ENCODE assay signal across 23 cellular contexts in the genomic region with DNA sequence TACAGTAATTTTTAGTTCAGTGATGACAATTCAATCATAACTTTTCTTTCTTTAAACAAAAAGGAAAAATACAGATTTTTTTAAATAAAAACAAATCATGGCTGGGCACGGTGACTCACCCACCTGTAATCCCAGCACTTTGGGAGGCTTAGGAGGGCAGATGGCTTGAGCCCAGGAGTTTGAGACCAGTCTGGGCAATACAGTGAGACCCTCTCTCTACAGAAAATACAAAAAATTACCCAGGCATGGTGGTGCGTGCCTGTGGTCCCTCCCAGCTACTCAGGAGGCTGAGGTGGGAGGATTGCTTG. TPM values are rescaled to one million over a fixed set of nuclear protein-coding genes. Genes with fewer than 3 reads are reported as not detected.
DNase-seq lines count a peak whose midpoint lies in the region; ATAC-seq, FAIRE-seq and TF ChIP-seq lines count a peak whose summit lies in the region.
"Had no signal": no experiment of that assay in that cellular context is flagged by ENCODE, and none has a peak within 500 bp of the region (broad histone marks: within the 10 kb centered on the region; RNA-seq: fewer than 3 reads in every experiment).

No MANE protein-coding gene starts in this region.

- H4K20me1 ChIP-seq in HCT116 (ENCODE audit: insufficient read depth) (no peaks in the 10 kb centered on the region), endothelial cell of umbilical vein (replicated peaks; ENCODE audit: control insufficient read depth, extremely low read depth, insufficient read depth, low read length) (no peaks in the 10 kb centered on the region)
- H4K20me1 ChIP-seq: BLaER1 had no signal

- no peak overlapping the region for H3K4me3 ChIP-seq in HCT116 (replicated peaks in 1 of 2; ENCODE audit: low read depth in 1 of 2, low read length in 2 of 2)
- H3K4me3 ChIP-seq in endothelial cell of umbilical vein (replicated peaks in 1 of 3; ENCODE audit: insufficient read depth in 1 of 3, low read depth in 1 of 3, low read length in 3 of 3): no peak overlapping the region
- no peak overlapping the region for H3K4me3 ChIP-seq in skeletal muscle satellite cell (ENCODE audit: low read length)
- H3K4me3 ChIP-seq: BLaER1, MG63, SJCRH30 had no signal

- CTCF ChIA-PET in HCT116 (lab: Charles Lee): interaction anchor here (1.9 kb wide), 1 partner anchor 10 kb away, joined by 4 read pairs; no protein-coding TSS in a partner anchor
- CTCF ChIA-PET in RWPE1 (lab: Yijun Ruan, JAX): no interaction called here
- CTCF ChIA-PET in endothelial cell of umbilical vein (lab: Charles Lee): interaction anchor here (1.2 to 2.9 kb wide), 3 partner anchors 26 to 92 kb away, joined by 3 to 9 read pairs (median 5); partner anchors contain the start of gene ATG7

- RAD21 ChIA-PET in HCT116 (lab: Charles Lee; ENCODE audit: low non-redundant PET in 1 of 2, low total read pairs in 2 of 2, uncharacterized antibody in 2 of 2, unreplicated experiment in 2 of 2): no interaction called here

- intact Hi-C loops in HCT116 (cut with micrococcal nuclease) (no loop called here), endothelial cell of umbilical vein (cut with micrococcal nuclease) (loop anchor here (2.0 kb wide), 1 partner anchor 26 kb away; the partner anchor contains the start of gene ATG7)

- TF ChIP-seq RAD21 in HCT116 (IDR thresholded peaks at IDR 0.05; ENCODE audit: low read depth): no peak

- POLR2A ChIA-PET in HCT116 (lab: Charles Lee) (no interaction called here), RWPE1 (lab: Yijun Ruan, JAX; ENCODE audit: low non-redundant PET) (no interaction called here), endothelial cell of umbilical vein (lab: Charles Lee) (no interaction called here)

- H3K79me2 ChIP-seq in HCT116 (ENCODE audit: insufficient read depth, low read length) (no peaks in the 10 kb centered on the region), endothelial cell of umbilical vein (ENCODE audit: control insufficient read depth, insufficient read depth, low read length) (peaks cover 16% of the 10 kb centered on the region)

- H3K27me3 ChIP-seq in HCT116 (ENCODE audit: insufficient read depth, low read length): no peaks in the 10 kb centered on the region
- no peaks in the 10 kb centered on the region for H3K27me3 ChIP-seq in endothelial cell of umbilical vein (ENCODE audit: control insufficient read depth in 2 of 2, insufficient read depth in 2 of 2, low read length in 2 of 2)
- no peaks in the 10 kb centered on the region for H3K27me3 ChIP-seq in skeletal muscle satellite cell (ENCODE audit: control insufficient read depth, insufficient read depth, low read length)
- H3K27me3 ChIP-seq: BLaER1, MG63, SJCRH30 had no signal

- TF ChIP-seq POLR2A in HCT116 (IDR thresholded peaks at IDR 0.05; ENCODE audit: borderline replicate concordance, extremely low read depth, insufficient read depth, insufficient read length) (no peak), endothelial cell of umbilical vein (IDR thresholded peaks at IDR 0.05; ENCODE audit: low read depth, low read length) (no peak)

- H3K9me3 ChIP-seq in HCT116 (ENCODE audit: control insufficient read depth in 1 of 2, insufficient read depth in 1 of 2, low read depth in 1 of 2, low read length in 2 of 2) (no peaks in the 10 kb centered on the region), endothelial cell of umbilical vein (replicated peaks; ENCODE audit: control insufficient read depth, insufficient read depth, low read length) (no peaks in the 10 kb centered on the region), skeletal muscle satellite cell (replicated peaks; ENCODE audit: low read length) (no peaks in the 10 kb centered on the region)
- H3K9me3 ChIP-seq: BLaER1, MG63, SJCRH30 had no signal

- H3K4me1 ChIP-seq in HCT116 (ENCODE audit: control insufficient read depth in 1 of 2, insufficient read depth in 2 of 2, low read length in 2 of 2) (peaks cover 0 to 26% of the 10 kb centered on the region in 2 experiments; a peak in 2 of 4 replicates), endothelial cell of umbilical vein (ENCODE audit: control insufficient read depth, extremely low read depth, insufficient read depth, low read length) (peaks cover 6% of the 10 kb centered on the region), skeletal muscle satellite cell (ENCODE audit: control insufficient read depth, insufficient read depth, low read length) (peaks cover 7% of the 10 kb centered on the region)
- H3K4me1 ChIP-seq: BLaER1, SJCRH30 had no signal

- no peak for TF ChIP-seq CTCF in HCT116 (IDR thresholded peaks at IDR 0.05 in 2 of 3, conservative IDR thresholded peaks at IDR 0.05 in 1 of 3; ENCODE audit: borderline replicate concordance in 1 of 3, insufficient read depth in 1 of 3, low read depth in 2 of 3, low read length in 2 of 3)
- TF ChIP-seq CTCF in RWPE1 (conservative IDR thresholded peaks at IDR 0.05; ENCODE audit: low read depth): no peak
- no peak for TF ChIP-seq CTCF in endothelial cell of umbilical vein (IDR thresholded peaks at IDR 0.05; ENCODE audit: extremely low read depth in 1 of 2, insufficient read depth in 1 of 2, low read depth in 1 of 2, low read length in 2 of 2)

- BruUV-seq in HCT116 (replicated peaks; lab: Mats Ljungman, UMichigan) (no TSS peak), endothelial cell of umbilical vein (replicated peaks; lab: Mats Ljungman, UMichigan) (no TSS peak)

- H3K9me1 ChIP-seq in endothelial cell of umbilical vein (replicated peaks; ENCODE audit: control insufficient read depth, extremely low read depth, insufficient read depth, low read length): no peaks in the 10 kb centered on the region

- H2AFZ ChIP-seq in HCT116 (ENCODE audit: low read depth, low read length, poor library complexity, severe bottlenecking) (no peak overlapping the region), endothelial cell of umbilical vein (ENCODE audit: low read depth, low read length) (no peak overlapping the region)

- H3K36me3 ChIP-seq in HCT116 (ENCODE audit: control insufficient read depth in 1 of 2, insufficient read depth in 2 of 2, low read length in 2 of 2) (no peaks in the 10 kb centered on the region), endothelial cell of umbilical vein (ENCODE audit: control insufficient read depth in 2 of 2, extremely low read depth in 1 of 2, insufficient read depth in 2 of 2, low read length in 2 of 2) (no peaks in the 10 kb centered on the region), skeletal muscle satellite cell (ENCODE audit: insufficient read depth, low read length) (no peaks in the 10 kb centered on the region)
- H3K36me3 ChIP-seq: BLaER1, MG63, SJCRH30 had no signal

- H3K4me2 ChIP-seq in HCT116 (ENCODE audit: low read length) (peak overlapping the region; percentile 50), endothelial cell of umbilical vein (ENCODE audit: insufficient read depth, low read length) (no peak overlapping the region), skeletal muscle satellite cell (ENCODE audit: low read length) (peak overlapping the region; percentile 52)
- H3K4me2 ChIP-seq: BLaER1 had no signal

- H3K9me2 ChIP-seq in HCT116 (ENCODE audit: insufficient read depth): no peaks in the 10 kb centered on the region

- FAIRE-seq in endothelial cell of umbilical vein (lab: Jason Lieb, UNC): no peak
- FAIRE-seq: GM12891 had no signal

- H3K9ac ChIP-seq in HCT116 (ENCODE audit: low read length) (no peak overlapping the region), endothelial cell of umbilical vein (replicated peaks; ENCODE audit: extremely low read depth, insufficient read depth, low read length) (no peak overlapping the region), skeletal muscle satellite cell (ENCODE audit: low read depth, low read length) (no peak overlapping the region)
- H3K9ac ChIP-seq: BLaER1 had no signal

- dilution Hi-C loops in endothelial cell of umbilical vein (cut with MboI; ENCODE audit: extremely low pct_ligation_motif_present, low sequenced_read_pairs): no loop called here

- DNase-seq in HCT116 (ENCODE audit: low read depth, low spot score) (no peak), RWPE1 (ENCODE audit: low spot score) (no peak), endothelial cell of umbilical vein (ENCODE audit: low read depth, low spot score) (no peak), GF-D8 (lab: John Stamatoyannopoulos, UW) (no peak), SHP77 (lab: John Stamatoyannopoulos, UW) (no peak)
- no peak for DNase-seq in activated effector memory CD4-positive, alpha-beta T cell treated with Interleukin-2 at 50 U/mL for 16 hours
- DNase-seq: ACHN; CD4-positive, alpha-beta T cell; COR-L47; DMS79; GOT3; HCEC 1CT; Karpas-422; MG63; NCI-H1417; NCI-H2081 treated with DMSO at 0.1 percent for 48 hours; NCI-H2171 treated with DMSO at 0.1 percent for 48 hours; NCI-H446; NCI-H526 treated with DMSO at 0.1 percent for 48 hours; SJCRH30 had no signal

- no peak overlapping the region for H3K27ac ChIP-seq in HCT116 (ENCODE audit: low read depth, low read length)
- peak overlapping the region; percentile 84 for H3K27ac ChIP-seq in RWPE1
- no peak overlapping the region for H3K27ac ChIP-seq in endothelial cell of umbilical vein (ENCODE audit: insufficient read depth, low read depth, low read length)
- H3K27ac ChIP-seq: BLaER1, SJCRH30 had no signal

- ATAC-seq in HCT116: no peak; the same call in 1 of the 2 replicates

TF ChIP-seq in HCT116, 20 proteins besides CTCF, POLR2A, EP300 and RAD21:
- TF ChIP-seq FOSL1 (IDR thresholded peaks at IDR 0.05; ENCODE audit: low read depth) (peak; percentile 50; the same call in 1 of the 2 replicates), EZH2phosphoT487 (IDR thresholded peaks at IDR 0.05; ENCODE audit: borderline replicate concordance) (no peak)

TF ChIP-seq in endothelial cell of umbilical vein, 7 proteins besides CTCF, POLR2A, EP300 and RAD21:
- peak; percentile 9 for TF ChIP-seq FOS (IDR thresholded peaks at IDR 0.05; ENCODE audit: borderline replicate concordance, insufficient read depth, low read length)
- no peak for TF ChIP-seq GATA2 (IDR thresholded peaks at IDR 0.05; ENCODE audit: insufficient read depth, insufficient read length, low read depth, low read length)
TF ChIP-seq in endothelial cell of umbilical vein: peak in this region for 1.

RNA-seq across cellular contexts. Expression of gene ATG7, which starts 25.6 kb away (rescaled TPM):
- total RNA-seq in HCT116 (2021; ENCODE audit: unreplicated experiment): 29.3 TPM
- 15.4 and 19.5 TPM in 2 replicates for polyA plus RNA-seq in HCT116 (2012)
- total RNA-seq in endothelial cell of umbilical vein: 48.3 and 50.4 TPM in 2 replicates
- polyA plus RNA-seq in endothelial cell of umbilical vein: 30.8 and 37.8 TPM in 2 replicates
- 26.4 and 38.7 TPM in 2 replicates for polyA plus RNA-seq in endothelial cell of umbilical vein (2011; cell fraction: cytosol; rRNA removed)
- polyA plus RNA-seq in endothelial cell of umbilical vein (2011; cell fraction: nucleus; rRNA removed): 48.4 and 77.1 TPM in 2 replicates
- 22.9 and 36.6 TPM in 2 replicates for polyA plus RNA-seq in endothelial cell of umbilical vein (2012)
- 58.7 and 82.4 TPM in 2 replicates for polyA minus RNA-seq in endothelial cell of umbilical vein
- 15.8 TPM for polyA minus RNA-seq in endothelial cell of umbilical vein (2011; cell fraction: cytosol; rRNA and poly(A)+ RNA removed)
- polyA minus RNA-seq in endothelial cell of umbilical vein (2011; cell fraction: nucleus; rRNA and poly(A)+ RNA removed): 65.6 and 115 TPM in 2 replicates
- total RNA-seq in skeletal muscle satellite cell (2012; rRNA removed): 109 and 175 TPM in 2 replicates
